ENCODE assay signal across 9 cellular contexts in the genomic region with DNA sequence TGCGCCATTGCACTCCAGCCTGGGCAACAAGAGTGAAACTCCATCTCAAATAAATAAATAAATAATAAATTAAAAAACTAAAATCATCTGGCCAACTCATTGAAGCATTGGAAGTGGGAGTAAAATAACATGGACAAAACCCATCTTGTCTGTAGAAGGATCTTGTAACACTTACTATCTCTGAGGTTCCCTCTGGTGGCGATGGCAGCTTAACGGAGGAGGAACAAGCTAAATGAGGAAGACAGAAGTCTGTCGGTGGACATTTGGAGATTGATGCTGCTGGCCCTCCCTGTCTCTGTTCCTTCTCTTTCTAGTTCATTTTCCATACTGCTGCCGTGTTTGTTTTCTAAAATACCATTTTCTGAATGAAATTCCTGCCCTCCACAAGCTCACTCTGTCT. TPM values are rescaled to one million over a fixed set of nuclear protein-coding genes. Genes with fewer than 3 reads are reported as not detected.
DNase-seq lines count a peak whose midpoint lies in the region; ATAC-seq, FAIRE-seq and TF ChIP-seq lines count a peak whose summit lies in the region.
"Had no signal": no experiment of that assay in that cellular context is flagged by ENCODE, and none has a peak within 500 bp of the region (broad histone marks: within the 10 kb centered on the region; RNA-seq: fewer than 3 reads in every experiment).

No MANE protein-coding gene starts in this region.

- H3K9me2 ChIP-seq in HCT116 (ENCODE audit: insufficient read depth) = no peaks in the 10 kb centered on the region

- intact Hi-C loops in HCT116 (cut with micrococcal nuclease) = loop anchor here (5.0 kb wide), 1 partner anchor 139 kb away; no protein-coding TSS in a partner anchor

- peak; percentile 35; the same call in 1 of the 2 replicates for TF ChIP-seq RAD21 in HCT116 (IDR thresholded peaks at IDR 0.05; ENCODE audit: low read depth)

- H2AFZ ChIP-seq in HCT116 (ENCODE audit: low read depth, low read length, poor library complexity, severe bottlenecking) = no peak overlapping the region

- ATAC-seq in HCT116 (no peak), HG02610 (IDR thresholded peaks at IDR 0.05; ENCODE audit: unreplicated experiment) (no peak), omental fat pad (ENCODE audit: low FRiP score) (no peak)
- no peak for ATAC-seq in activated T-helper 17 cell treated with anti-CD3 and anti-CD28 coated beads, Interleukin-2, amount 50 U/mL, for 72 hours (replicated peaks)

- TF ChIP-seq CTCF in AG09319 (IDR thresholded peaks at IDR 0.05; ENCODE audit: low read depth, low read length) (peak; percentile 15), HCT116 (IDR thresholded peaks at IDR 0.05 in 2 of 3, conservative IDR thresholded peaks at IDR 0.05 in 1 of 3; ENCODE audit: borderline replicate concordance in 1 of 3, insufficient read depth in 1 of 3, low read depth in 2 of 3, low read length in 2 of 3) (peak in 2 of 3 experiments; percentile 19 to 21; a peak in 2 of 6 replicates), omental fat pad (IDR thresholded peaks at IDR 0.05) (no peak)

- CTCF ChIA-PET in HCT116 (lab: Charles Lee) = interaction anchor here (0.6 to 1.4 kb wide), 3 partner anchors 72 to 140 kb away, joined by 3 to 6 read pairs (median 3); no protein-coding TSS in a partner anchor

- no TSS peak for BruUV-seq in HCT116 (replicated peaks; lab: Mats Ljungman, UMichigan)

- H3K4me1 ChIP-seq in HCT116 (ENCODE audit: control insufficient read depth in 1 of 2, insufficient read depth in 2 of 2, low read length in 2 of 2) = no peaks in the 10 kb centered on the region
- H3K4me1 ChIP-seq: SJSA1 had no signal

- POLR2A ChIA-PET in HCT116 (lab: Charles Lee) = no interaction called here

- H3K4me2 ChIP-seq in HCT116 (ENCODE audit: low read length) = no peak overlapping the region

- no peak overlapping the region for H3K4me3 ChIP-seq in HCT116 (replicated peaks in 1 of 2; ENCODE audit: low read depth in 1 of 2, low read length in 2 of 2)
- H3K4me3 ChIP-seq: SJSA1 had no signal

- H3K9ac ChIP-seq in HCT116 (ENCODE audit: low read length) = no peak overlapping the region

- TF ChIP-seq POLR2A in HCT116 (IDR thresholded peaks at IDR 0.05; ENCODE audit: borderline replicate concordance, extremely low read depth, insufficient read depth, insufficient read length) = no peak

- H3K79me2 ChIP-seq in HCT116 (ENCODE audit: insufficient read depth, low read length) = no peaks in the 10 kb centered on the region

- RAD21 ChIA-PET in HCT116 (lab: Charles Lee; ENCODE audit: low non-redundant PET in 1 of 2, low total read pairs in 2 of 2, uncharacterized antibody in 2 of 2, unreplicated experiment in 2 of 2) = no interaction called here

- DNase-seq in AG09319 (ENCODE audit: extremely low read depth, low read depth) (no peak), HCT116 (ENCODE audit: low read depth, low spot score) (no peak), urothelium cell line (ENCODE audit: low spot score) (no peak), AG08396 (ENCODE audit: low spot score) (no peak), omental fat pad (ENCODE audit: low spot score) (no peak)

- peak overlapping the region; percentile 6 for H3K27ac Mint-ChIP-seq in activated T-helper 17 cell treated with anti-CD3 and anti-CD28 coated beads, Interleukin-2, amount 50 U/mL, for 72 hours

- FAIRE-seq in islet of Langerhans (lab: Jason Lieb, UNC) (peak; percentile 87), urothelium cell line (lab: Jason Lieb, UNC) (no peak)

- H3K9me3 ChIP-seq in HCT116 (ENCODE audit: control insufficient read depth in 1 of 2, insufficient read depth in 1 of 2, low read depth in 1 of 2, low read length in 2 of 2) = no peaks in the 10 kb centered on the region
- H3K9me3 ChIP-seq: SJSA1 had no signal

- no peaks in the 10 kb centered on the region for H3K27me3 Mint-ChIP-seq in activated T-helper 17 cell treated with anti-CD3 and anti-CD28 coated beads, Interleukin-2, amount 50 U/mL, for 72 hours

- no peaks in the 10 kb centered on the region for H3K27me3 ChIP-seq in HCT116 (ENCODE audit: insufficient read depth, low read length)
- H3K27me3 ChIP-seq: SJSA1 had no signal

- H3K36me3 Mint-ChIP-seq in activated T-helper 17 cell treated with anti-CD3 and anti-CD28 coated beads, Interleukin-2, amount 50 U/mL, for 72 hours (ENCODE audit: low read depth) = peaks cover 99% of the 10 kb centered on the region

- H3K4me1 Mint-ChIP-seq in activated T-helper 17 cell treated with anti-CD3 and anti-CD28 coated beads, Interleukin-2, amount 50 U/mL, for 72 hours = peaks cover 13% of the 10 kb centered on the region

- no peaks in the 10 kb centered on the region for H3K9me3 Mint-ChIP-seq in activated T-helper 17 cell treated with anti-CD3 and anti-CD28 coated beads, Interleukin-2, amount 50 U/mL, for 72 hours

- no peak overlapping the region for H3K4me3 Mint-ChIP-seq in activated T-helper 17 cell treated with anti-CD3 and anti-CD28 coated beads, Interleukin-2, amount 50 U/mL, for 72 hours

- no peak overlapping the region for H3K27ac ChIP-seq in HCT116 (ENCODE audit: low read depth, low read length)
- H3K27ac ChIP-seq: SJSA1 had no signal

- no peaks in the 10 kb centered on the region for H4K20me1 ChIP-seq in HCT116 (ENCODE audit: insufficient read depth)

- peaks cover 8 to 21% of the 10 kb centered on the region in 2 experiments; a peak in 3 of 4 replicates for H3K36me3 ChIP-seq in HCT116 (ENCODE audit: control insufficient read depth in 1 of 2, insufficient read depth in 2 of 2, low read length in 2 of 2)
- H3K36me3 ChIP-seq: SJSA1 had no signal

TF ChIP-seq in HCT116, 20 proteins besides CTCF, POLR2A, EP300 and RAD21:
- TF ChIP-seq ZFX (IDR thresholded peaks at IDR 0.05) (no peak), EZH2 (IDR thresholded peaks at IDR 0.05) (no peak), CEBPB (IDR thresholded peaks at IDR 0.05; ENCODE audit: low read depth) (no peak), SP1 (IDR thresholded peaks at IDR 0.05; ENCODE audit: low read depth) (no peak), CBX3 (IDR thresholded peaks at IDR 0.05; ENCODE audit: low read depth) (no peak), POLR2AphosphoS5 (IDR thresholded peaks at IDR 0.05; ENCODE audit: low read depth, low read length) (no peak), ZNF274 (IDR thresholded peaks at IDR 0.05; ENCODE audit: low read depth, low read length) (no peak), FOSL1 (IDR thresholded peaks at IDR 0.05; ENCODE audit: low read depth) (no peak), YY1 (IDR thresholded peaks at IDR 0.05; ENCODE audit: extremely low read depth, insufficient replicate concordance, low read depth, low read length) (no peak), SRF (IDR thresholded peaks at IDR 0.05; ENCODE audit: low read depth) (no peak)
- TF ChIP-seq, protein P1, sequence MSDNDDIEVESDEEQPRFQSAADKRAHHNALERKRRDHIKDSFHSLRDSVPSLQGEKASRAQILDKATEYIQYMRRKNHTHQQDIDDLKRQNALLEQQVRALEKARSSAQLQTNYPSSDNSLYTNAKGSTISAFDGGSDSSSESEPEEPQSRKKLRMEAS (IDR thresholded peaks at IDR 0.05) = no peak
- TF ChIP-seq, protein P2, sequence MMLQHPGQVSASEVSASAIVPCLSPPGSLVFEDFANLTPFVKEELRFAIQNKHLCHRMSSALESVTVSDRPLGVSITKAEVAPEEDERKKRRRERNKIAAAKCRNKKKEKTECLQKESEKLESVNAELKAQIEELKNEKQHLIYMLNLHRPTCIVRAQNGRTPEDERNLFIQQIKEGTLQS (IDR thresholded peaks at IDR 0.05) = no peak
- TF ChIP-seq, protein P3, sequence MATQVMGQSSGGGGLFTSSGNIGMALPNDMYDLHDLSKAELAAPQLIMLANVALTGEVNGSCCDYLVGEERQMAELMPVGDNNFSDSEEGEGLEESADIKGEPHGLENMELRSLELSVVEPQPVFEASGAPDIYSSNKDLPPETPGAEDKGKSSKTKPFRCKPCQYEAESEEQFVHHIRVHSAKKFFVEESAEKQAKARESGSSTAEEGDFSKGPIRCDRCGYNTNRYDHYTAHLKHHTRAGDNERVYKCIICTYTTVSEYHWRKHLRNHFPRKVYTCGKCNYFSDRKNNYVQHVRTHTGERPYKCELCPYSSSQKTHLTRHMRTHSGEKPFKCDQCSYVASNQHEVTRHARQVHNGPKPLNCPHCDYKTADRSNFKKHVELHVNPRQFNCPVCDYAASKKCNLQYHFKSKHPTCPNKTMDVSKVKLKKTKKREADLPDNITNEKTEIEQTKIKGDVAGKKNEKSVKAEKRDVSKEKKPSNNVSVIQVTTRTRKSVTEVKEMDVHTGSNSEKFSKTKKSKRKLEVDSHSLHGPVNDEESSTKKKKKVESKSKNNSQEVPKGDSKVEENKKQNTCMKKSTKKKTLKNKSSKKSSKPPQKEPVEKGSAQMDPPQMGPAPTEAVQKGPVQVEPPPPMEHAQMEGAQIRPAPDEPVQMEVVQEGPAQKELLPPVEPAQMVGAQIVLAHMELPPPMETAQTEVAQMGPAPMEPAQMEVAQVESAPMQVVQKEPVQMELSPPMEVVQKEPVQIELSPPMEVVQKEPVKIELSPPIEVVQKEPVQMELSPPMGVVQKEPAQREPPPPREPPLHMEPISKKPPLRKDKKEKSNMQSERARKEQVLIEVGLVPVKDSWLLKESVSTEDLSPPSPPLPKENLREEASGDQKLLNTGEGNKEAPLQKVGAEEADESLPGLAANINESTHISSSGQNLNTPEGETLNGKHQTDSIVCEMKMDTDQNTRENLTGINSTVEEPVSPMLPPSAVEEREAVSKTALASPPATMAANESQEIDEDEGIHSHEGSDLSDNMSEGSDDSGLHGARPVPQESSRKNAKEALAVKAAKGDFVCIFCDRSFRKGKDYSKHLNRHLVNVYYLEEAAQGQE (IDR thresholded peaks at IDR 0.05; ENCODE audit: low read depth) = no peak

RNA-seq across cellular contexts. Expression of a gene that starts 43.4 kb away (rescaled TPM):
- total RNA-seq in HCT116 (2021; ENCODE audit: unreplicated experiment) (17.7 TPM), omental fat pad (10 to 100 TPM; 22.1 to 37.1 (median 30.7) TPM)
- polyA plus RNA-seq in HCT116 (2012) = 9.1 and 12.0 TPM in 2 replicates
- 10 to 100 TPM; 45.4 to 50.4 TPM for total RNA-seq in activated T-helper 17 cell treated with anti-CD3 and anti-CD28 coated beads, Interleukin-2, amount 50 U/mL, for 72 hours

Comparison
In these comparisons a context has a peak if more than half of its experiments do, and no peak if none do; other contexts are left out.
1. CTCF ChIP-seq: peak in AG09319 (single experiment) and HCT116 (2 of 3); none in omental fat pad (0 of 3).